Comparison of ENCODE assay signal across 4 cellular contexts in genomic region chr15:31643955-31644354, GRCh38.
A peak's percentile ranks its signal among the peaks of the same experiment; 100 is the strongest.
DNase-seq lines count a peak whose midpoint lies in the region; ATAC-seq, FAIRE-seq and TF ChIP-seq lines count a peak whose summit lies in the region.
"Not testable (repeated sequence)": the region's sequence is repeated elsewhere in the genome, so short reads cannot be mapped to it uniquely, and the experiment has no call there.

No MANE protein-coding gene starts in this region.

- H3K36me3 ChIP-seq in bronchial epithelial cell (ENCODE audit: control insufficient read depth, insufficient read depth, low read length), result not testable (repeated sequence)

- not testable (repeated sequence) for H3K27me3 ChIP-seq in bronchial epithelial cell (ENCODE audit: control insufficient read depth, insufficient read depth, low read length)

- intact Hi-C loops in left colon (cut with DNase I, micrococcal nuclease), result not testable (repeated sequence)

- ATAC-seq in left colon, result peak; percentile 24

- H3K4me3 ChIP-seq in bronchial epithelial cell (ENCODE audit: low read depth, low read length), result not testable (repeated sequence)

- TF ChIP-seq POLR2A in H54 (IDR thresholded peaks at IDR 0.05; ENCODE audit: low read depth, low read length), result not testable (repeated sequence)

- not testable (repeated sequence) for TF ChIP-seq CTCF in bronchial epithelial cell (IDR thresholded peaks at IDR 0.05; ENCODE audit: insufficient read depth, low read length, severe bottlenecking)

- FAIRE-seq in H54 (lab: Jason Lieb, UNC) (peak; percentile 62), bronchial epithelial cell (lab: Jason Lieb, UNC) (peak; percentile 62)

- DNase-seq in H54 (ENCODE audit: insufficient read length, low spot score); bronchial epithelial cell (ENCODE audit: low read depth); left colon: not testable (repeated sequence)
- DNase-seq in NCI-H748 (lab: John Stamatoyannopoulos, UW; ENCODE audit: unreplicated experiment), result peak; percentile 54
